ENCODE assay signal across 2 cellular contexts in genomic region chr7:107582906-107583305, GRCh38.
TF ChIP-seq lines count a peak whose summit lies in the region.

No MANE protein-coding gene starts in this region.

TF ChIP-seq in HEK293, 187 proteins besides CTCF, POLR2A, EP300 and RAD21:
- TF ChIP-seq ZNF155 (tag by site-specific recombination; IDR thresholded peaks at IDR 0.05) (no peak), PRDM6 (tag by site-specific recombination; IDR thresholded peaks at IDR 0.05) (peak; percentile 54)

TF ChIP-seq in K562, 482 proteins besides CTCF, POLR2A, EP300 and RAD21:
- TF ChIP-seq NFATC3 (IDR thresholded peaks at IDR 0.05) (0 out of 2 replicates have a peak, but pooled peaks have one; percentile 33), RBM39 (optimal IDR thresholded peaks at IDR 0.05; ENCODE audit: low read depth, low read length) (no peak), CHAMP1 (IDR thresholded peaks at IDR 0.05) (0 out of 2 replicates have a peak, but pooled peaks have one; percentile 26), SMARCA4 (IDR thresholded peaks at IDR 0.05) (peak; percentile 42; the same call in 1 of the 2 replicates), ZNF175 (CRISPR knock-in tag; IDR thresholded peaks at IDR 0.05; ENCODE audit: low read depth) (0 out of 2 replicates have a peak, but pooled peaks have one; percentile 37), DPF2 (IDR thresholded peaks at IDR 0.05) (peak; percentile 63), CEBPB (tag; IDR thresholded peaks at IDR 0.05) (0 out of 2 replicates have a peak, but pooled peaks have one; percentile 16), SMARCE1 (IDR thresholded peaks at IDR 0.05) (peak; percentile 42; the same call in 1 of the 2 replicates), MTA2 (IDR thresholded peaks at IDR 0.05; ENCODE audit: low read depth) (0 out of 2 replicates have a peak, but pooled peaks have one; percentile 13), SMARCC2 (IDR thresholded peaks at IDR 0.05; ENCODE audit: low read depth) (no peak), CC2D1A (IDR thresholded peaks at IDR 0.05) (no peak), ARID1B (IDR thresholded peaks at IDR 0.05) (0 out of 2 replicates have a peak, but pooled peaks have one; percentile 25), MEIS2 (IDR thresholded peaks at IDR 0.05; ENCODE audit: partially characterized antibody) (peak; percentile 9), SMARCA5 (IDR thresholded peaks at IDR 0.05) (0 out of 2 replicates have a peak, but pooled peaks have one; percentile 64)
TF ChIP-seq in K562: peak in this region for 11.
